ENCODE assay signal across 8 cellular contexts in genomic region chr2:207408086-207408794, GRCh38.
A peak's percentile ranks its signal among the peaks of the same experiment; 100 is the strongest.
DNase-seq lines count a peak whose midpoint lies in the region; ATAC-seq lines count a peak whose summit lies in the region.

No MANE protein-coding gene starts in this region.

- H3K36me3 Mint-ChIP-seq in activated naive CD8-positive, alpha-beta T cell treated with anti-CD3 and anti-CD28 coated beads for 36 hours = no peaks in the 10 kb centered on the region

- DNase-seq in NCI-H774 (lab: John Stamatoyannopoulos, UW) (peak; percentile 90), left kidney (ENCODE audit: low read depth, low spot score) (peak; percentile 66), foreskin melanocyte (no peak), COLO829 (ENCODE audit: low spot score) (no peak)
- no peak for DNase-seq in activated naive CD8-positive, alpha-beta T cell treated with anti-CD3 and anti-CD28 coated beads for 36 hours
- DNase-seq in stimulated activated naive CD4-positive, alpha-beta T cell treated with Interleukin-2 at 50 U/mL for 16 hours (lab: John Stamatoyannopoulos, UW) = no peak

- no peaks in the 10 kb centered on the region for H3K4me1 Mint-ChIP-seq in activated naive CD8-positive, alpha-beta T cell treated with anti-CD3 and anti-CD28 coated beads for 36 hours

- ATAC-seq in GM19438 (IDR thresholded peaks at IDR 0.05; ENCODE audit: low read depth, unreplicated experiment) (peak; percentile 88), HG03442 (IDR thresholded peaks at IDR 0.05; ENCODE audit: unreplicated experiment) (peak; percentile 92)

- no peaks in the 10 kb centered on the region for H3K9me3 Mint-ChIP-seq in activated naive CD8-positive, alpha-beta T cell treated with anti-CD3 and anti-CD28 coated beads for 36 hours

- no peak overlapping the region for H3K4me3 Mint-ChIP-seq in activated naive CD8-positive, alpha-beta T cell treated with anti-CD3 and anti-CD28 coated beads for 36 hours

- H3K27ac Mint-ChIP-seq in activated naive CD8-positive, alpha-beta T cell treated with anti-CD3 and anti-CD28 coated beads for 36 hours = no peak overlapping the region

- H3K27me3 Mint-ChIP-seq in activated naive CD8-positive, alpha-beta T cell treated with anti-CD3 and anti-CD28 coated beads for 36 hours = no peaks in the 10 kb centered on the region

Comparison
In these comparisons a context has a peak if more than half of its experiments do, and no peak if none do; other contexts are left out.
1. DNase-seq: peak in NCI-H774 (single experiment) and left kidney (single experiment); none in activated naive CD8-positive, alpha-beta T cell treated with anti-CD3 and anti-CD28 coated beads for 36 hours (single experiment), foreskin melanocyte (single experiment), stimulated activated naive CD4-positive, alpha-beta T cell treated with Interleukin-2 at 50 U/mL for 16 hours (single experiment) and COLO829 (single experiment).